1 cellular context compared by ENCODE assay signal in genomic region chr9:100445161-100445902, GRCh38.
TF ChIP-seq lines count a peak whose summit lies in the region.

No MANE protein-coding gene starts in this region.

TF ChIP-seq in HepG2, 621 proteins besides CTCF, POLR2A, EP300 and RAD21 (continued from another document):
- TF ChIP-seq FOXP4 (CRISPR knock-in tag; IDR thresholded peaks at IDR 0.05) (no peak), BRF2 (CRISPR knock-in tag; IDR thresholded peaks at IDR 0.05) (no peak), PAF1 (CRISPR knock-in tag; IDR thresholded peaks at IDR 0.05) (no peak)
